8 cellular contexts compared by ENCODE assay signal in genomic region chr1:20430355-20431290, GRCh38. TPM values are rescaled to one million over a fixed set of nuclear protein-coding genes. Genes with fewer than 3 reads are reported as not detected.
DNase-seq lines count a peak whose midpoint lies in the region; ATAC-seq and TF ChIP-seq lines count a peak whose summit lies in the region.

No MANE protein-coding gene starts in this region.

- H3K36me3 ChIP-seq in parathyroid adenoma (ENCODE audit: control insufficient read depth, insufficient read depth, low read length): no peaks in the 10 kb centered on the region

- CTCF ChIA-PET in activated CD4-positive, alpha-beta memory T cell treated with anti-CD3 and anti-CD28 coated beads, Interleukin-2, amount 10 ng/mL, durations not matched to agents 7 days and 5 days (lab: Charles Lee): interaction anchor here (0.6 kb wide), 1 partner anchor 295 kb away, joined by 5 read pairs; no protein-coding TSS in a partner anchor

- TF ChIP-seq CTCF in fibroblast of pulmonary artery (IDR thresholded peaks at IDR 0.05; ENCODE audit: low read length, missing control alignments) (peak; percentile 86), parathyroid adenoma (IDR thresholded peaks at IDR 0.05) (peak; percentile 61)

- peaks cover 24% of the 10 kb centered on the region for H3K27me3 Mint-ChIP-seq in activated CD4-positive, alpha-beta memory T cell treated with anti-CD3 and anti-CD28 coated beads, Interleukin-2, amount 10 ng/mL, durations not matched to agents 7 days and 5 days

- peak; percentile 42 for DNase-seq in DMS153 (lab: John Stamatoyannopoulos, UW)
- DNase-seq in LoVo (ENCODE audit: low spot score): peak; percentile 8
- DNase-seq in activated CD4-positive, alpha-beta memory T cell treated with anti-CD3 and anti-CD28 coated beads, Interleukin-2, amount 10 ng/mL, durations not matched to agents 7 days and 5 days: peak; percentile 43
- DNase-seq in fibroblast of pulmonary artery (ENCODE audit: low read depth): peak; percentile 34
- no peak for DNase-seq in HPDE6-E6E7 (ENCODE audit: extremely low spot score)
- no peak for DNase-seq in putamen (ENCODE audit: low spot score)

- H3K4me1 ChIP-seq in parathyroid adenoma: no peaks in the 10 kb centered on the region

- POLR2A ChIA-PET in activated CD4-positive, alpha-beta memory T cell treated with anti-CD3 and anti-CD28 coated beads, Interleukin-2, amount 10 ng/mL, durations not matched to agents 7 days and 5 days (lab: Charles Lee): no interaction called here

- H3K9me3 ChIP-seq in parathyroid adenoma (ENCODE audit: control insufficient read depth, low read length): no peaks in the 10 kb centered on the region

- H3K4me1 Mint-ChIP-seq in activated CD4-positive, alpha-beta memory T cell treated with anti-CD3 and anti-CD28 coated beads, Interleukin-2, amount 10 ng/mL, durations not matched to agents 7 days and 5 days: peaks cover 14% of the 10 kb centered on the region

- H3K79me2 ChIP-seq in parathyroid adenoma: no peaks in the 10 kb centered on the region

- no peaks in the 10 kb centered on the region for H3K36me3 Mint-ChIP-seq in activated CD4-positive, alpha-beta memory T cell treated with anti-CD3 and anti-CD28 coated beads, Interleukin-2, amount 10 ng/mL, durations not matched to agents 7 days and 5 days (ENCODE audit: low read depth)

- no peaks in the 10 kb centered on the region for H3K9me3 Mint-ChIP-seq in activated CD4-positive, alpha-beta memory T cell treated with anti-CD3 and anti-CD28 coated beads, Interleukin-2, amount 10 ng/mL, durations not matched to agents 7 days and 5 days

- H2AFZ ChIP-seq in parathyroid adenoma: no peak overlapping the region

- H3K4me2 ChIP-seq in parathyroid adenoma (ENCODE audit: low read length): no peak overlapping the region

- no peak overlapping the region for H3K27ac ChIP-seq in parathyroid adenoma

- H3K9ac ChIP-seq in parathyroid adenoma: no peak overlapping the region

- no peak for ATAC-seq in GM18907 (IDR thresholded peaks at IDR 0.05; ENCODE audit: unreplicated experiment)

- H3K4me3 ChIP-seq in fibroblast of pulmonary artery (replicated peaks; ENCODE audit: low read depth, low read length): no peak overlapping the region
- no peak overlapping the region for H3K4me3 ChIP-seq in parathyroid adenoma (ENCODE audit: low read depth, low read length)

- no peaks in the 10 kb centered on the region for H3K27me3 ChIP-seq in parathyroid adenoma (ENCODE audit: control insufficient read depth, insufficient read depth, low read length)

- no peak overlapping the region for H3K27ac Mint-ChIP-seq in activated CD4-positive, alpha-beta memory T cell treated with anti-CD3 and anti-CD28 coated beads, Interleukin-2, amount 10 ng/mL, durations not matched to agents 7 days and 5 days

- no peak overlapping the region for H3K4me3 Mint-ChIP-seq in activated CD4-positive, alpha-beta memory T cell treated with anti-CD3 and anti-CD28 coated beads, Interleukin-2, amount 10 ng/mL, durations not matched to agents 7 days and 5 days

RNA-seq across cellular contexts. Expression of gene CAMK2N1, which starts 55.4 kb away (rescaled TPM):
- total RNA-seq in activated CD4-positive, alpha-beta memory T cell treated with anti-CD3 and anti-CD28 coated beads, Interleukin-2, amount 10 ng/mL, durations not matched to agents 7 days and 5 days: under 1 TPM; 0.63 to 0.88 TPM

Comparison
In these comparisons a context has a peak if more than half of its experiments do, and no peak if none do; other contexts are left out.
1. DNase-seq: peak in DMS153 (single experiment), LoVo (single experiment), activated CD4-positive, alpha-beta memory T cell treated with anti-CD3 and anti-CD28 coated beads, Interleukin-2, amount 10 ng/mL, durations not matched to agents 7 days and 5 days (single experiment) and fibroblast of pulmonary artery (single experiment); none in HPDE6-E6E7 (single experiment) and putamen (single experiment).